In the genomic region with DNA sequence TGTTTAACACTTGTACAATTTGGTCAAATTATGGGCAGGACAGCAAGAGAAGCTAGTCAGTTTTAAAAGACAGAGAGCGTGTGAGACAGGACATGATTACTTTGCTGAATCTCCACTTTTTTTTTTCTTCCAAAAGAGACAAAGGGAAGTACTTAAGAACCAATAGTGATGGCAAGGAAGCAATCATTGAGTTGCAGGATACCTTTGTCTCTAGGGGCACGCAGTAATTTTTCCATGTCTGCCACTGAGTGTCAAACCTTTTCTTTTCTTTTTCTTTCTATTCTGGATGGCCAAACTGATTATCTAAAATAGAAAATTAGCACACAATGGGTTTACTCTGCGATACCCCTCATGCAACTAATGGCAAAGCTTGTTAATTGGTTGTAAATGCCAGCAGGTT, we compare ENCODE assay signal across 1 cellular context.
TF ChIP-seq lines count a peak whose summit lies in the region.

No MANE protein-coding gene starts in this region.

TF ChIP-seq in WTC11, 78 proteins besides CTCF, POLR2A, EP300 and RAD21 (continued from another document):
- TF ChIP-seq, protein P1, sequence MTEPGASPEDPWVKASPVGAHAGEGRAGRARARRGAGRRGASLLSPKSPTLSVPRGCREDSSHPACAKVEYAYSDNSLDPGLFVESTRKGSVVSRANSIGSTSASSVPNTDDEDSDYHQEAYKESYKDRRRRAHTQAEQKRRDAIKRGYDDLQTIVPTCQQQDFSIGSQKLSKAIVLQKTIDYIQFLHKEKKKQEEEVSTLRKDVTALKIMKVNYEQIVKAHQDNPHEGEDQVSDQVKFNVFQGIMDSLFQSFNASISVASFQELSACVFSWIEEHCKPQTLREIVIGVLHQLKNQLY (CRISPR knock-in tag; IDR thresholded peaks at IDR 0.05) = no peak
- TF ChIP-seq SMAD4 (CRISPR knock-in tag; IDR thresholded peaks at IDR 0.05) (no peak), ZNF263 (CRISPR knock-in tag; IDR thresholded peaks at IDR 0.05; ENCODE audit: low read depth) (no peak), JAZF1 (CRISPR knock-in tag; IDR thresholded peaks at IDR 0.05) (no peak), ZNF219 (CRISPR knock-in tag; IDR thresholded peaks at IDR 0.05; ENCODE audit: borderline replicate concordance) (no peak)
